In the genomic region with DNA sequence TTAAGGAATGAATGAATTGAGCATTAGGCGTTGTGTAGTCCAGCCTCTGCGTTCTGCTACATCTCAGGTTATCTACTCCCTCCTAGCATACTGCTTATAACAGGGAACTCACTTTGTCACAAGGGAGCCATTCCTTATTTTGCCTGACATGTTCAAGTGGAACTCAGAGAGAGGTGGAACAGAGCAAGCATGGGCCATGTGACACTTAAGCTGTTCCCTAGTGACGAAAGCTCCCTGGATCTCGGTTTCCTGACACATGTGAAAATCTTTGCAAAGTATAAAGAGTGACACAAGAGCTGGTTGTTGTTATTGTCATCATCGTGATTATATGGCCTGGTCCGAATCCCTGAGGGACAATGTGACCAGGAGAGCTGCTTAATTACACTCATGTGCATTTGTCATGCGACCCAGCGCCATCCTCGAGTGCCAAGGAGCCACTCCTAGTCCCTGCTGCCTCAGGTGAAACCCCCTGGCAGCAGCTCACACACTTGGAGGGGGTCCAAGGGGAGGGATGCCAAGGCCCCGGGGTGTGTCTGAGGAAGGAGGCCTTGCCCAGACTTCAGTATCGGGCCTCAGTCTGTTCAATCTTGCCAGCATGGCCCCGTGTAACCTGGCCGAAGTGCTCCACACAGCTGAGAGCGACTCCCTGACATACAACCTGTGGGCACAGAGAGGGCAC, we compare ENCODE assay signal across 27 cellular contexts.
DNase-seq lines count a peak whose midpoint lies in the region; ATAC-seq, FAIRE-seq and TF ChIP-seq lines count a peak whose summit lies in the region.
"Had no signal": no experiment of that assay in that cellular context is flagged by ENCODE, and none has a peak within 500 bp of the region (broad histone marks: within the 10 kb centered on the region; RNA-seq: fewer than 3 reads in every experiment).

No MANE protein-coding gene starts in this region.

- no peak overlapping the region for H3K27ac Mint-ChIP-seq in activated T-cell treated with anti-CD3 and anti-CD28 coated beads, Interleukin-2, amount 50 U/mL, for 72 hours
- H3K27ac Mint-ChIP-seq: activated naive CD4-positive, alpha-beta T cell treated with anti-CD3 and anti-CD28 coated beads for 36 hours; H9; T-helper 1 cell treated with Interleukin-12 subunit alpha and Interleukin-12 subunit beta and Interleukin-4 antibody, amounts not matched to agents 30 μg/mL and 1 μg/mL, for 36 hours had no signal

- no peak overlapping the region for H2BK15ac ChIP-seq in mesenchymal stem cell (ENCODE audit: low read depth, poor library complexity, severe bottlenecking)

- no peak overlapping the region for H3K27ac ChIP-seq in mesenchymal stem cell (ENCODE audit: low read length, poor library complexity, severe bottlenecking)
- H3K27ac ChIP-seq: SJCRH30, tibial nerve had no signal

- H2AK5ac ChIP-seq in mesenchymal stem cell (ENCODE audit: low read length, severe bottlenecking): no peak overlapping the region

- H3K36me3 Mint-ChIP-seq in activated T-cell treated with anti-CD3 and anti-CD28 coated beads, Interleukin-2, amount 50 U/mL, for 72 hours (ENCODE audit: insufficient read depth in 2 of 2): no peaks in the 10 kb centered on the region

- no peaks in the 10 kb centered on the region for H3K4me1 ChIP-seq in mesenchymal stem cell (ENCODE audit: control insufficient read depth, insufficient read depth, low read depth, low read length)
- H3K4me1 ChIP-seq: SJCRH30 had no signal

- no peak overlapping the region for H4K91ac ChIP-seq in mesenchymal stem cell (ENCODE audit: low read length)

- no peak overlapping the region for H3K4me2 ChIP-seq in mesenchymal stem cell (ENCODE audit: low read length, poor library complexity, severe bottlenecking)
- H3K4me2 ChIP-seq: smooth muscle cell had no signal

- H2BK12ac ChIP-seq in mesenchymal stem cell (ENCODE audit: low read length in 2 of 2): no peak overlapping the region

- no peaks in the 10 kb centered on the region for H3K9me3 Mint-ChIP-seq in activated T-cell treated with anti-CD3 and anti-CD28 coated beads, Interleukin-2, amount 50 U/mL, for 72 hours
- H3K9me3 Mint-ChIP-seq: activated naive CD4-positive, alpha-beta T cell treated with anti-CD3 and anti-CD28 coated beads for 36 hours; activated T-cell treated with anti-CD3 and anti-CD28 coated beads, Interleukin-2, amount 50 U/mL, for 4 hours; CD8-positive, alpha-beta T cell; dendritic cell treated with granulocyte-macrophage colony-stimulating factor and Interleukin-4, amounts not matched to agents 40 ng/mL and 50 ng/mL, for 4 days; T-helper 1 cell treated with Interleukin-12 subunit alpha and Interleukin-12 subunit beta and Interleukin-4 antibody, amounts not matched to agents 30 μg/mL and 1 μg/mL, for 36 hours had no signal

- peaks cover 6% of the 10 kb centered on the region for H3K79me1 ChIP-seq in mesenchymal stem cell (replicated peaks; ENCODE audit: low read length, poor library complexity, severe bottlenecking)

- no peak overlapping the region for H3K23ac ChIP-seq in mesenchymal stem cell (ENCODE audit: low read length in 2 of 2)

- no peak overlapping the region for H3K14ac ChIP-seq in mesenchymal stem cell (ENCODE audit: low read length in 2 of 2)

- no peak overlapping the region for H2BK5ac ChIP-seq in mesenchymal stem cell (ENCODE audit: low read depth, low read length, poor library complexity, severe bottlenecking)

- H2AFZ ChIP-seq in mesenchymal stem cell (ENCODE audit: low read depth, low read length): no peak overlapping the region

- H3K4me1 Mint-ChIP-seq in activated T-cell treated with anti-CD3 and anti-CD28 coated beads, Interleukin-2, amount 50 U/mL, for 72 hours (ENCODE audit: low read depth): no peaks in the 10 kb centered on the region
- H3K4me1 Mint-ChIP-seq: H9 had no signal

- H4K8ac ChIP-seq in mesenchymal stem cell (ENCODE audit: low read length): no peak overlapping the region

- no peaks in the 10 kb centered on the region for H3K36me3 ChIP-seq in mesenchymal stem cell (ENCODE audit: control insufficient read depth in 1 of 2, insufficient read depth in 2 of 2, low read depth in 1 of 2, low read length in 2 of 2)
- H3K36me3 ChIP-seq: SJCRH30, tibial nerve had no signal

- ATAC-seq in HG03108 (IDR thresholded peaks at IDR 0.05; ENCODE audit: unreplicated experiment): no peak
- ATAC-seq in activated T-cell treated with anti-CD3 and anti-CD28 coated beads, Interleukin-2, amount 50 U/mL, for 72 hours (replicated peaks in 1 of 2): no peak
- ATAC-seq: activated T-cell treated with anti-CD3 and anti-CD28 coated beads, Interleukin-2, amount 50 U/mL, for 4 hours; CD8-positive, alpha-beta T cell had no signal

- peak; percentile 9 for FAIRE-seq in GM12892 (lab: Jason Lieb, UNC)
- no peak for FAIRE-seq in RCC 7860 (lab: Jason Lieb, UNC)
- FAIRE-seq: endometrium, G401.6, GM18507 had no signal

- WGBS in mesenchymal stem cell: 72% methylated on average over 13 of the region's 14 CpGs

- TF ChIP-seq CTCF in epithelial cell of esophagus (IDR thresholded peaks at IDR 0.05; ENCODE audit: insufficient read depth, low read depth, low read length, missing control alignments): no peak

- no peaks in the 10 kb centered on the region for H3K27me3 Mint-ChIP-seq in activated T-cell treated with anti-CD3 and anti-CD28 coated beads, Interleukin-2, amount 50 U/mL, for 72 hours (ENCODE audit: low read depth)
- H3K27me3 Mint-ChIP-seq: dendritic cell treated with granulocyte-macrophage colony-stimulating factor and Interleukin-4, amounts not matched to agents 40 ng/mL and 50 ng/mL, for 4 days had no signal

- peak; percentile 78 for DNase-seq in DMS79 (lab: John Stamatoyannopoulos, UW)
- no peak for DNase-seq in GM12892 (ENCODE audit: insufficient read length)
- DNase-seq in epithelial cell of esophagus (ENCODE audit: low read depth): peak; percentile 1
- DNase-seq in mesenchymal stem cell: peak; percentile 43
- no peak for DNase-seq in RCC 7860 (ENCODE audit: low spot score)
- DNase-seq in stimulated activated CD4-positive, alpha-beta T cell treated with anti-CD3 and anti-CD28 coated beads, Interleukin-4, amount 100 ng/mL, for 1 hour: no peak
- DNase-seq in activated T-cell treated with anti-CD3 and anti-CD28 coated beads, Interleukin-2, amount 50 U/mL, for 72 hours: no peak
- DNase-seq: activated CD4-positive, alpha-beta T cell treated with anti-CD3 and anti-CD28 coated beads for 4 hours; activated naive CD4-positive, alpha-beta T cell treated with anti-CD3 and anti-CD28 coated beads for 36 hours; activated T-cell treated with anti-CD3 and anti-CD28 coated beads, Interleukin-2, amount 50 U/mL, for 4 hours; amniotic stem cell; CD8-positive, alpha-beta T cell; glutamatergic neuron; H9; IMR-90; NCI-H2081; NCI-H748 treated with DMSO at 0.1 percent for 48 hours; SJCRH30; stimulated activated naive CD4-positive, alpha-beta T cell treated with Interleukin-2 at 50 U/mL for 16 hours had no signal

- no peaks in the 10 kb centered on the region for H3K9me3 ChIP-seq in mesenchymal stem cell (ENCODE audit: control insufficient read depth, low read length)
- H3K9me3 ChIP-seq: SJCRH30, tibial nerve had no signal

- H3K4me3 ChIP-seq in epithelial cell of esophagus (ENCODE audit: low read length) (no peak overlapping the region), mesenchymal stem cell (ENCODE audit: insufficient read depth in 1 of 2, low read depth in 1 of 2, low read length in 2 of 2) (no peak overlapping the region)
- H3K4me3 ChIP-seq: SJCRH30, smooth muscle cell, tibial nerve had no signal

- H3K18ac ChIP-seq in mesenchymal stem cell (ENCODE audit: low read depth in 1 of 2, low read length in 2 of 2): no peak overlapping the region

- no peak overlapping the region for H3K4ac ChIP-seq in mesenchymal stem cell (ENCODE audit: low read depth in 1 of 2, low read length in 2 of 2)

- no peak overlapping the region for H3K4me3 Mint-ChIP-seq in activated T-cell treated with anti-CD3 and anti-CD28 coated beads, Interleukin-2, amount 50 U/mL, for 72 hours
- H3K4me3 Mint-ChIP-seq: activated naive CD4-positive, alpha-beta T cell treated with anti-CD3 and anti-CD28 coated beads for 36 hours; activated T-cell treated with anti-CD3 and anti-CD28 coated beads, Interleukin-2, amount 50 U/mL, for 4 hours; CD8-positive, alpha-beta T cell; dendritic cell treated with granulocyte-macrophage colony-stimulating factor and Interleukin-4, amounts not matched to agents 40 ng/mL and 50 ng/mL, for 4 days; H9; T-helper 1 cell treated with Interleukin-12 subunit alpha and Interleukin-12 subunit beta and Interleukin-4 antibody, amounts not matched to agents 30 μg/mL and 1 μg/mL, for 36 hours had no signal

- 0 out of 2 replicates have a peak, but pooled peaks have one; percentile 18 for TF ChIP-seq POLR2A in GM12892 (IDR thresholded peaks at IDR 0.05; ENCODE audit: low read depth, low read length)

- no peak overlapping the region for H2BK120ac ChIP-seq in mesenchymal stem cell (ENCODE audit: low read depth, low read length)

- no peaks in the 10 kb centered on the region for H3K27me3 ChIP-seq in mesenchymal stem cell (ENCODE audit: control insufficient read depth in 1 of 2, insufficient read depth in 1 of 2, low read length in 2 of 2)
- H3K27me3 ChIP-seq: SJCRH30, tibial nerve had no signal

- H3K9ac ChIP-seq in mesenchymal stem cell (ENCODE audit: low read length): no peak overlapping the region

Comparison
In these comparisons a context has a peak if more than half of its experiments do, and no peak if none do; other contexts are left out.
1. DNase-seq: peak in DMS79 (single experiment), epithelial cell of esophagus (single experiment) and mesenchymal stem cell (single experiment); none in GM12892 (single experiment), RCC 7860 (single experiment), stimulated activated CD4-positive, alpha-beta T cell treated with anti-CD3 and anti-CD28 coated beads, Interleukin-4, amount 100 ng/mL, for 1 hour (single experiment) and activated T-cell treated with anti-CD3 and anti-CD28 coated beads, Interleukin-2, amount 50 U/mL, for 72 hours (0 of 2).